In the genomic region with DNA sequence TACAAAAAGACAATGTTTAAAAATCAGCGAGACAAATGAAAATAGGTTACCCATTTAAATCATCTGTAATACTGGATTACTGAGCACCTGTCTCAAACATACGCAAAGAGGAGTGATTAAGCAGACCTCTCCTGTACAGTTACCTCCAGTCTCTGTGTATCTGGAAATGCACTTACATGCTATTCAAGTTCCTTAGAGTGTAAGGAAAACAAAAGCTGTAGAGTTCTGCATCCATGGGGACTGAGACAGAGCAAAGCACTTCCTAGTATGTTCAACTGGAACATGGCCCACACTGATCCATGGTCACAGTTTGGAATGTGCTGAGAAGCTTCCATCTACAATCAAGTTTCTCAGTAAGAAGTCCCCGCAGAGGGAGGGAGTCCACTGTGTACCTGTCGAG, we compare ENCODE assay signal across 2 cellular contexts.
TF ChIP-seq lines count a peak whose summit lies in the region.

No MANE protein-coding gene starts in this region.

TF ChIP-seq in IMR-90, 13 proteins besides CTCF, POLR2A, EP300 and RAD21 (continued from another document):
- TF ChIP-seq, protein P1, sequence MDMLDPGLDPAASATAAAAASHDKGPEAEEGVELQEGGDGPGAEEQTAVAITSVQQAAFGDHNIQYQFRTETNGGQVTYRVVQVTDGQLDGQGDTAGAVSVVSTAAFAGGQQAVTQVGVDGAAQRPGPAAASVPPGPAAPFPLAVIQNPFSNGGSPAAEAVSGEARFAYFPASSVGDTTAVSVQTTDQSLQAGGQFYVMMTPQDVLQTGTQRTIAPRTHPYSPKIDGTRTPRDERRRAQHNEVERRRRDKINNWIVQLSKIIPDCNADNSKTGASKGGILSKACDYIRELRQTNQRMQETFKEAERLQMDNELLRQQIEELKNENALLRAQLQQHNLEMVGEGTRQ (IDR thresholded peaks at IDR 0.05; ENCODE audit: low read depth, low read length): no peak
- TF ChIP-seq, protein P2, sequence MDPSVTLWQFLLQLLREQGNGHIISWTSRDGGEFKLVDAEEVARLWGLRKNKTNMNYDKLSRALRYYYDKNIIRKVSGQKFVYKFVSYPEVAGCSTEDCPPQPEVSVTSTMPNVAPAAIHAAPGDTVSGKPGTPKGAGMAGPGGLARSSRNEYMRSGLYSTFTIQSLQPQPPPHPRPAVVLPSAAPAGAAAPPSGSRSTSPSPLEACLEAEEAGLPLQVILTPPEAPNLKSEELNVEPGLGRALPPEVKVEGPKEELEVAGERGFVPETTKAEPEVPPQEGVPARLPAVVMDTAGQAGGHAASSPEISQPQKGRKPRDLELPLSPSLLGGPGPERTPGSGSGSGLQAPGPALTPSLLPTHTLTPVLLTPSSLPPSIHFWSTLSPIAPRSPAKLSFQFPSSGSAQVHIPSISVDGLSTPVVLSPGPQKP (IDR thresholded peaks at IDR 0.05; ENCODE audit: borderline replicate concordance, low read depth, low read length): no peak
- no peak for TF ChIP-seq SMC3 (IDR thresholded peaks at IDR 0.05; ENCODE audit: low read depth, low read length)
- TF ChIP-seq NFE2L2 (IDR thresholded peaks at IDR 0.05; ENCODE audit: low read depth, low read length): no peak
- no peak for TF ChIP-seq CEBPB (IDR thresholded peaks at IDR 0.05; ENCODE audit: low read depth, low read length)
- no peak for TF ChIP-seq FOS (IDR thresholded peaks at IDR 0.05; ENCODE audit: low read depth, low read length)
- no peak for TF ChIP-seq CHD1 (IDR thresholded peaks at IDR 0.05; ENCODE audit: low read depth, low read length)
- no peak for TF ChIP-seq RFX5 (IDR thresholded peaks at IDR 0.05; ENCODE audit: low read depth, low read length)
- TF ChIP-seq BHLHE40 (IDR thresholded peaks at IDR 0.05; ENCODE audit: low read depth, low read length): no peak
- no peak for TF ChIP-seq MXI1 (IDR thresholded peaks at IDR 0.05; ENCODE audit: borderline replicate concordance, low read depth, low read length)
- no peak for TF ChIP-seq MAFK (IDR thresholded peaks at IDR 0.05; ENCODE audit: low read depth, low read length)

TF ChIP-seq in WTC11, 78 proteins besides CTCF, POLR2A, EP300 and RAD21 (continued from another document):
- TF ChIP-seq, protein P3, sequence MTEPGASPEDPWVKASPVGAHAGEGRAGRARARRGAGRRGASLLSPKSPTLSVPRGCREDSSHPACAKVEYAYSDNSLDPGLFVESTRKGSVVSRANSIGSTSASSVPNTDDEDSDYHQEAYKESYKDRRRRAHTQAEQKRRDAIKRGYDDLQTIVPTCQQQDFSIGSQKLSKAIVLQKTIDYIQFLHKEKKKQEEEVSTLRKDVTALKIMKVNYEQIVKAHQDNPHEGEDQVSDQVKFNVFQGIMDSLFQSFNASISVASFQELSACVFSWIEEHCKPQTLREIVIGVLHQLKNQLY (CRISPR knock-in tag; IDR thresholded peaks at IDR 0.05): no peak
- TF ChIP-seq, protein P4, sequence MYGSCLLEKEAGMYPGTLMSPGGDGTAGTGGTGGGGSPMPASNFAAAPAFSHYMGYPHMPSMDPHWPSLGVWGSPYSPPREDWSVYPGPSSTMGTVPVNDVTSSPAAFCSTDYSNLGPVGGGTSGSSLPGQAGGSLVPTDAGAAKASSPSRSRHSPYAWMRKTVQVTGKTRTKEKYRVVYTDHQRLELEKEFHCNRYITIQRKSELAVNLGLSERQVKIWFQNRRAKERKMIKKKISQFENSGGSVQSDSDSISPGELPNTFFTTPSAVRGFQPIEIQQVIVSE (CRISPR knock-in tag; IDR thresholded peaks at IDR 0.05; ENCODE audit: borderline replicate concordance): no peak
- TF ChIP-seq TP53 (CRISPR knock-in tag; IDR thresholded peaks at IDR 0.05) (no peak), CREM (CRISPR knock-in tag; IDR thresholded peaks at IDR 0.05) (no peak), NFYB (CRISPR knock-in tag; conservative IDR thresholded peaks at IDR 0.05; ENCODE audit: low read depth) (no peak), RELA (CRISPR knock-in tag; IDR thresholded peaks at IDR 0.05; ENCODE audit: borderline replicate concordance) (no peak), ATF1 (CRISPR knock-in tag; IDR thresholded peaks at IDR 0.05) (no peak), NR2C2 (CRISPR knock-in tag; IDR thresholded peaks at IDR 0.05) (no peak), GTF2I (CRISPR knock-in tag; conservative IDR thresholded peaks at IDR 0.05) (no peak), NFE2L1 (CRISPR knock-in tag; IDR thresholded peaks at IDR 0.05) (no peak), FOXJ3 (CRISPR knock-in tag; IDR thresholded peaks at IDR 0.05; ENCODE audit: borderline replicate concordance) (no peak), MYBL2 (CRISPR knock-in tag; IDR thresholded peaks at IDR 0.05) (no peak), ZNF416 (CRISPR knock-in tag; IDR thresholded peaks at IDR 0.05) (no peak), RORB (CRISPR knock-in tag; IDR thresholded peaks at IDR 0.05) (no peak), TEAD1 (CRISPR knock-in tag; IDR thresholded peaks at IDR 0.05) (no peak)
- TF ChIP-seq, protein P5, sequence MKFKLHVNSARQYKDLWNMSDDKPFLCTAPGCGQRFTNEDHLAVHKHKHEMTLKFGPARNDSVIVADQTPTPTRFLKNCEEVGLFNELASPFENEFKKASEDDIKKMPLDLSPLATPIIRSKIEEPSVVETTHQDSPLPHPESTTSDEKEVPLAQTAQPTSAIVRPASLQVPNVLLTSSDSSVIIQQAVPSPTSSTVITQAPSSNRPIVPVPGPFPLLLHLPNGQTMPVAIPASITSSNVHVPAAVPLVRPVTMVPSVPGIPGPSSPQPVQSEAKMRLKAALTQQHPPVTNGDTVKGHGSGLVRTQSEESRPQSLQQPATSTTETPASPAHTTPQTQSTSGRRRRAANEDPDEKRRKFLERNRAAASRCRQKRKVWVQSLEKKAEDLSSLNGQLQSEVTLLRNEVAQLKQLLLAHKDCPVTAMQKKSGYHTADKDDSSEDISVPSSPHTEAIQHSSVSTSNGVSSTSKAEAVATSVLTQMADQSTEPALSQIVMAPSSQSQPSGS (CRISPR knock-in tag; IDR thresholded peaks at IDR 0.05; ENCODE audit: borderline replicate concordance, low read depth): no peak
- TF ChIP-seq, protein P6, sequence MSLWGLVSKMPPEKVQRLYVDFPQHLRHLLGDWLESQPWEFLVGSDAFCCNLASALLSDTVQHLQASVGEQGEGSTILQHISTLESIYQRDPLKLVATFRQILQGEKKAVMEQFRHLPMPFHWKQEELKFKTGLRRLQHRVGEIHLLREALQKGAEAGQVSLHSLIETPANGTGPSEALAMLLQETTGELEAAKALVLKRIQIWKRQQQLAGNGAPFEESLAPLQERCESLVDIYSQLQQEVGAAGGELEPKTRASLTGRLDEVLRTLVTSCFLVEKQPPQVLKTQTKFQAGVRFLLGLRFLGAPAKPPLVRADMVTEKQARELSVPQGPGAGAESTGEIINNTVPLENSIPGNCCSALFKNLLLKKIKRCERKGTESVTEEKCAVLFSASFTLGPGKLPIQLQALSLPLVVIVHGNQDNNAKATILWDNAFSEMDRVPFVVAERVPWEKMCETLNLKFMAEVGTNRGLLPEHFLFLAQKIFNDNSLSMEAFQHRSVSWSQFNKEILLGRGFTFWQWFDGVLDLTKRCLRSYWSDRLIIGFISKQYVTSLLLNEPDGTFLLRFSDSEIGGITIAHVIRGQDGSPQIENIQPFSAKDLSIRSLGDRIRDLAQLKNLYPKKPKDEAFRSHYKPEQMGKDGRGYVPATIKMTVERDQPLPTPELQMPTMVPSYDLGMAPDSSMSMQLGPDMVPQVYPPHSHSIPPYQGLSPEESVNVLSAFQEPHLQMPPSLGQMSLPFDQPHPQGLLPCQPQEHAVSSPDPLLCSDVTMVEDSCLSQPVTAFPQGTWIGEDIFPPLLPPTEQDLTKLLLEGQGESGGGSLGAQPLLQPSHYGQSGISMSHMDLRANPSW (CRISPR knock-in tag; conservative IDR thresholded peaks at IDR 0.05; ENCODE audit: low read depth): no peak
- TF ChIP-seq, protein P7, sequence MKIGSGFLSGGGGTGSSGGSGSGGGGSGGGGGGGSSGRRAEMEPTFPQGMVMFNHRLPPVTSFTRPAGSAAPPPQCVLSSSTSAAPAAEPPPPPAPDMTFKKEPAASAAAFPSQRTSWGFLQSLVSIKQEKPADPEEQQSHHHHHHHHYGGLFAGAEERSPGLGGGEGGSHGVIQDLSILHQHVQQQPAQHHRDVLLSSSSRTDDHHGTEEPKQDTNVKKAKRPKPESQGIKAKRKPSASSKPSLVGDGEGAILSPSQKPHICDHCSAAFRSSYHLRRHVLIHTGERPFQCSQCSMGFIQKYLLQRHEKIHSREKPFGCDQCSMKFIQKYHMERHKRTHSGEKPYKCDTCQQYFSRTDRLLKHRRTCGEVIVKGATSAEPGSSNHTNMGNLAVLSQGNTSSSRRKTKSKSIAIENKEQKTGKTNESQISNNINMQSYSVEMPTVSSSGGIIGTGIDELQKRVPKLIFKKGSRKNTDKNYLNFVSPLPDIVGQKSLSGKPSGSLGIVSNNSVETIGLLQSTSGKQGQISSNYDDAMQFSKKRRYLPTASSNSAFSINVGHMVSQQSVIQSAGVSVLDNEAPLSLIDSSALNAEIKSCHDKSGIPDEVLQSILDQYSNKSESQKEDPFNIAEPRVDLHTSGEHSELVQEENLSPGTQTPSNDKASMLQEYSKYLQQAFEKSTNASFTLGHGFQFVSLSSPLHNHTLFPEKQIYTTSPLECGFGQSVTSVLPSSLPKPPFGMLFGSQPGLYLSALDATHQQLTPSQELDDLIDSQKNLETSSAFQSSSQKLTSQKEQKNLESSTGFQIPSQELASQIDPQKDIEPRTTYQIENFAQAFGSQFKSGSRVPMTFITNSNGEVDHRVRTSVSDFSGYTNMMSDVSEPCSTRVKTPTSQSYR (CRISPR knock-in tag; IDR thresholded peaks at IDR 0.05): no peak
